Comparison of ENCODE assay signal across 8 cellular contexts in the genomic region with DNA sequence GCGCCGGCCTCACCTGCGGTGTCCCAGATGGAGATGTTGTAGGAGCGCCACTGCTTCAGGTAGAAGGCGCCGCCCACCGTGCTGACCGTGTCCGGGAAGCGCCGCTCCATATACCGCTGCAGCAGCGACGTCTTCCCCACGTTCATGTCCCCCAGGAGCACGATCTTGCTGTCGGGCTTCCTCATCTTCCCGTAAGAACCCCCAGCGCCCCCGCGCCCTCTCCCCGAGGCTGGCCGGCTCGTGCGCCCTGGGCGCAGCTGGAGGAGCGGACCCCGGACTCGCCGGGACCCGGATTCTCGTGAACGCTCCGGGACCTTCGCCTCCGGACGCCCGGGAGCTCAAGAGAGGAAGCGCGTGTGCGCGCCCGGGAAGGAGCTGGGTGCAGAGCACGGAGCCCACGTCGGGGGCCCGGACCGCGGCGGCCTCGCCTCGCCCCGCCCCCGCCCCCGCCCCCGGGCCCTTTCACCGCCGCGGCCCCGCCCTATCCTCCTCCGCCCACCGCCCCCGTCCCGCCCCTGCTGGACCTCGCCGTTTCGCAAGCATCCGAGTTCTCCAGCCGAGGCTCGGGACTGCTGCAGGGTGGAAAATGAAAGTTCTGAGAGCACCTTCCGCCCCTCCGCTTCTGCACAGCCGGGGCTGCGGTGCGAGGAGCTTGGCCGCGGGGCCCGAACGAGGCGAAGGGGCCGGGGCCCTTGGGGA. TPM values are rescaled to one million over a fixed set of nuclear protein-coding genes. Genes with fewer than 3 reads are reported as not detected.
DNase-seq lines count a peak whose midpoint lies in the region; ATAC-seq and TF ChIP-seq lines count a peak whose summit lies in the region.

A gene with protein sequence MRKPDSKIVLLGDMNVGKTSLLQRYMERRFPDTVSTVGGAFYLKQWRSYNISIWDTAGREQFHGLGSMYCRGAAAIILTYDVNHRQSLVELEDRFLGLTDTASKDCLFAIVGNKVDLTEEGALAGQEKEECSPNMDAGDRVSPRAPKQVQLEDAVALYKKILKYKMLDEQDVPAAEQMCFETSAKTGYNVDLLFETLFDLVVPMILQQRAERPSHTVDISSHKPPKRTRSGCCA (minus strand): TSS at position 388 of the 699 bp plus-strand sequence. CDS start 203 bp downstream, at position 185.

- H3K23ac ChIP-seq in trophoblast cell (ENCODE audit: low read length) = no peak within 1 kb of the TSS

- H3K9me3 ChIP-seq in HUES48 (ENCODE audit: control insufficient read depth, insufficient read depth, low read length) (no peaks in the 10 kb centered on the region), SK-N-MC (ENCODE audit: low read depth, low read length) (no peaks in the 10 kb centered on the region), trophoblast cell (ENCODE audit: insufficient read depth, low read depth, low read length) (peaks cover 2% of the 10 kb centered on the region), tibial nerve (no peaks in the 10 kb centered on the region)

- H3K36me3 ChIP-seq in HUES48 (ENCODE audit: control insufficient read depth, insufficient read depth, low read length) (no peaks in the 10 kb centered on the region; the same call in 1 of the 2 replicates), SK-N-MC (ENCODE audit: insufficient read depth, low read length) (no peaks in the 10 kb centered on the region), trophoblast cell (ENCODE audit: control insufficient read depth in 1 of 2, insufficient read depth in 2 of 2, low read length in 2 of 2) (peaks cover 13 to 16% of the 10 kb centered on the region in 2 experiments), tibial nerve (peaks cover 0 to 22% (median 0%) of the 10 kb centered on the region in 3 donors)

- no CpG with 5 or more reads among the region's 81 CpGs for WGBS in trophoblast cell (ENCODE audit: extremely low coverage, insufficient coverage, insufficient read length)
- 1 to 2% methylated on average over 39 to 43 of the region's 81 CpGs for WGBS in tibial nerve, 2 donors

- H3K27me3 Mint-ChIP-seq in activated naive CD8-positive, alpha-beta T cell treated with anti-CD3 and anti-CD28 coated beads for 36 hours = peaks cover 7% of the 10 kb centered on the region

- peak in 1 of 2 donors; percentile 80 for TF ChIP-seq EP300 in tibial nerve (IDR thresholded peaks at IDR 0.05)

- H3K18ac ChIP-seq in trophoblast cell (ENCODE audit: low read length) = peak within 1 kb of the TSS; percentile 99

- H3K79me1 ChIP-seq in trophoblast cell (ENCODE audit: low read length) = peaks cover 14% of the 10 kb centered on the region

- peaks cover 20% of the 10 kb centered on the region for H3K4me1 Mint-ChIP-seq in activated naive CD8-positive, alpha-beta T cell treated with anti-CD3 and anti-CD28 coated beads for 36 hours

- peak within 1 kb of the TSS; percentile 4 for H2AK5ac ChIP-seq in trophoblast cell (ENCODE audit: low read length)

- H2BK5ac ChIP-seq in trophoblast cell (ENCODE audit: low read depth, low read length, poor library complexity) = peak within 1 kb of the TSS; percentile 92

- H3K9ac ChIP-seq in HUES48 (ENCODE audit: low read depth, low read length) (peak within 1 kb of the TSS; percentile 52), SK-N-MC (ENCODE audit: insufficient read length) (peak within 1 kb of the TSS; percentile 51), trophoblast cell (ENCODE audit: low read length) (peak within 1 kb of the TSS; percentile 89)

- H3K4me3 Mint-ChIP-seq in activated naive CD8-positive, alpha-beta T cell treated with anti-CD3 and anti-CD28 coated beads for 36 hours = peak within 1 kb of the TSS; percentile 92

- H3K27me3 ChIP-seq in HUES48 (ENCODE audit: control insufficient read depth, insufficient read depth, low read length) = peaks cover 12% of the 10 kb centered on the region; the same call in 1 of the 2 replicates
- no peaks in the 10 kb centered on the region for H3K27me3 ChIP-seq in trophoblast cell (ENCODE audit: insufficient read depth, low read length)
- H3K27me3 ChIP-seq in tibial nerve = no peaks in the 10 kb centered on the region

- TF ChIP-seq CTCF in tibial nerve (IDR thresholded peaks at IDR 0.05) = no peak

- no peaks in the 10 kb centered on the region for H3K9me3 Mint-ChIP-seq in activated naive CD8-positive, alpha-beta T cell treated with anti-CD3 and anti-CD28 coated beads for 36 hours

- H3K4me1 ChIP-seq in HUES48 (ENCODE audit: control insufficient read depth, insufficient read depth, low read length) (peaks cover 18% of the 10 kb centered on the region), trophoblast cell (ENCODE audit: control insufficient read depth in 1 of 2, insufficient read depth in 2 of 2, low read length in 2 of 2) (peaks cover 11 to 25% of the 10 kb centered on the region in 2 experiments), tibial nerve (peaks cover 0 to 47% (median 3%) of the 10 kb centered on the region in 4 donors)

- peak in 1 of 2 donors; percentile 45 for TF ChIP-seq POLR2A in tibial nerve (IDR thresholded peaks at IDR 0.05)

- ATAC-seq in GM21423 (IDR thresholded peaks at IDR 0.05; ENCODE audit: unreplicated experiment) = peak; percentile 73
- peak; percentile 83 for ATAC-seq in Right ventricle myocardium superior (ENCODE audit: poor library complexity)

- H3K4me3 ChIP-seq in HUES48 (ENCODE audit: low read depth, low read length) (peak within 1 kb of the TSS; percentile 83), SK-N-MC (peak within 1 kb of the TSS; percentile 95), trophoblast cell (ENCODE audit: low read depth, low read length) (peak within 1 kb of the TSS; percentile 82), tibial nerve (peak within 1 kb of the TSS; percentile 71 to 98 (median 83))

- intact Hi-C loops in Right ventricle myocardium superior (cut with DNase I) = loop anchor here (10.0 kb wide), 1 partner anchor 57 kb away; no protein-coding TSS in a partner anchor

- H2BK12ac ChIP-seq in trophoblast cell (ENCODE audit: low read length) = peak within 1 kb of the TSS; percentile 93

- H4K8ac ChIP-seq in trophoblast cell (ENCODE audit: low read depth, low read length) = peak within 1 kb of the TSS; percentile 76

- peak within 1 kb of the TSS; percentile 95 for H3K4ac ChIP-seq in trophoblast cell (ENCODE audit: low read depth, low read length)

- DNase-seq in DMS53 (lab: John Stamatoyannopoulos, UW) = peak; percentile 85
- no peak for DNase-seq in SK-N-MC (ENCODE audit: low read depth, low spot score)
- DNase-seq in activated naive CD8-positive, alpha-beta T cell treated with anti-CD3 and anti-CD28 coated beads for 36 hours = peak; percentile 62
- peak; percentile 92 for DNase-seq in Right ventricle myocardium superior
- peak; percentile 70 to 87 for DNase-seq in trophoblast cell
- peak; percentile 78 to 87 for DNase-seq in tibial nerve (ENCODE audit: low spot score in 2 of 2)

- H2BK120ac ChIP-seq in trophoblast cell (ENCODE audit: insufficient read depth, low read length, poor library complexity) = peak within 1 kb of the TSS; percentile 95

- H3K4me2 ChIP-seq in trophoblast cell (ENCODE audit: low read length) = peak within 1 kb of the TSS; percentile 96

- H3K14ac ChIP-seq in trophoblast cell (ENCODE audit: low read length) = peak within 1 kb of the TSS; percentile 77

- peak within 1 kb of the TSS; percentile 61 for H3K27ac ChIP-seq in HUES48 (ENCODE audit: low read depth, low read length)
- H3K27ac ChIP-seq in SK-N-MC = no peak within 1 kb of the TSS
- H3K27ac ChIP-seq in trophoblast cell (ENCODE audit: low read depth, low read length) = peak within 1 kb of the TSS; percentile 90
- H3K27ac ChIP-seq in tibial nerve = peak within 1 kb of the TSS; percentile 78 to 98 (median 94)

- H4K12ac ChIP-seq in trophoblast cell (ENCODE audit: low read depth, low read length) = peak within 1 kb of the TSS; percentile 17

- H3K36me3 Mint-ChIP-seq in activated naive CD8-positive, alpha-beta T cell treated with anti-CD3 and anti-CD28 coated beads for 36 hours = peaks cover 11% of the 10 kb centered on the region

- peaks cover 24% of the 10 kb centered on the region for H3K79me2 ChIP-seq in trophoblast cell (ENCODE audit: control insufficient read depth, insufficient read depth, low read length, poor library complexity)

- peak within 1 kb of the TSS; percentile 85 for H3K27ac Mint-ChIP-seq in activated naive CD8-positive, alpha-beta T cell treated with anti-CD3 and anti-CD28 coated beads for 36 hours

- peak within 1 kb of the TSS; percentile 92 for H4K91ac ChIP-seq in trophoblast cell (ENCODE audit: low read depth, low read length)

- peak within 1 kb of the TSS; percentile 69 for H2AFZ ChIP-seq in trophoblast cell (ENCODE audit: insufficient read depth, low read length, poor library complexity)

RNA-seq across cellular contexts. Expression of the gene that starts here (rescaled TPM):
- total RNA-seq in activated naive CD8-positive, alpha-beta T cell treated with anti-CD3 and anti-CD28 coated beads for 36 hours = 10 to 100 TPM; 10.7 to 10.9 TPM
- total RNA-seq in Right ventricle myocardium superior = 10.0 TPM
- polyA plus RNA-seq in trophoblast cell (2013) = 29.9 and 30.6 TPM in 2 replicates
- total RNA-seq in tibial nerve = 10 to 100 TPM; 28.5 to 52.5 (median 30.2) TPM
